1 cellular context compared by ENCODE assay signal in genomic region chr14:35121887-35122695, GRCh38.
TF ChIP-seq lines count a peak whose summit lies in the region.

Gene PPP2R3C (minus strand): TSS chr14:35121990. CDS start chr14:35121959, 31 bp downstream.
Gene PRORP (plus strand): TSS chr14:35122552. CDS start chr14:35123246, 694 bp downstream.

TF ChIP-seq in K562, 482 proteins besides CTCF, POLR2A, EP300 and RAD21 (continued from another document and continues in another):
- peak; percentile 98 for TF ChIP-seq MGA (IDR thresholded peaks at IDR 0.05)
- no peak for TF ChIP-seq LEF1 (IDR thresholded peaks at IDR 0.05)
- no peak for TF ChIP-seq MXI1 (IDR thresholded peaks at IDR 0.05; ENCODE audit: low read depth, low read length)
- no peak for TF ChIP-seq MAFG (tag; conservative IDR thresholded peaks at IDR 0.05)
- peak; percentile 98 for TF ChIP-seq RAD51 (IDR thresholded peaks at IDR 0.05; ENCODE audit: borderline replicate concordance, low read depth)
- TF ChIP-seq SIN3B (IDR thresholded peaks at IDR 0.05; ENCODE audit: low read depth), result no peak; the same call in 1 of the 2 replicates
- peak; percentile 94 for TF ChIP-seq USF2 (CRISPR knock-in tag; IDR thresholded peaks at IDR 0.05)
- no peak for TF ChIP-seq CGGBP1 (CRISPR knock-in tag; IDR thresholded peaks at IDR 0.05)
- TF ChIP-seq ZNF583 (CRISPR knock-in tag; IDR thresholded peaks at IDR 0.05), result no peak
- TF ChIP-seq HOMEZ (CRISPR knock-in tag; IDR thresholded peaks at IDR 0.05), result no peak
- TF ChIP-seq TBL1XR1 (IDR thresholded peaks at IDR 0.05; ENCODE audit: low read length in 2 of 2), result no peak
- TF ChIP-seq BCL6 (CRISPR knock-in tag; IDR thresholded peaks at IDR 0.05), result no peak
- TF ChIP-seq KHSRP (IDR thresholded peaks at IDR 0.05), result no peak
- TF ChIP-seq ZNF324 (CRISPR knock-in tag; IDR thresholded peaks at IDR 0.05), result no peak
- peak; percentile 94 for TF ChIP-seq HCFC1 (IDR thresholded peaks at IDR 0.05; ENCODE audit: low read depth, low read length)
- peak; percentile 93 for TF ChIP-seq NR2C1 (IDR thresholded peaks at IDR 0.05)
- TF ChIP-seq NR2C1 (tag; IDR thresholded peaks at IDR 0.05), result peak; percentile 89
- peak in 1 of 2 experiments; percentile 61; a peak in 1 of 4 replicates for TF ChIP-seq FOXA3 (CRISPR knock-in tag; conservative IDR thresholded peaks at IDR 0.05 in 1 of 2, IDR thresholded peaks at IDR 0.05 in 1 of 2)
- TF ChIP-seq ZNF507 (tag; conservative IDR thresholded peaks at IDR 0.05), result no peak
- peak; percentile 61; the same call in 1 of the 2 replicates for TF ChIP-seq PHF8 (IDR thresholded peaks at IDR 0.05; ENCODE audit: borderline replicate concordance, low read length)
- no peak for TF ChIP-seq HIVEP1 (CRISPR knock-in tag; IDR thresholded peaks at IDR 0.05)
- TF ChIP-seq SRSF1 (IDR thresholded peaks at IDR 0.05; ENCODE audit: low read depth, low read length), result no peak
- no peak for TF ChIP-seq ZNF274 (IDR thresholded peaks at IDR 0.05; ENCODE audit: borderline replicate concordance, low read depth, low read length)
- no peak for TF ChIP-seq GTF2A2 (tag; IDR thresholded peaks at IDR 0.05)
- no peak for TF ChIP-seq ZNF212 (CRISPR knock-in tag; IDR thresholded peaks at IDR 0.05)
- no peak for TF ChIP-seq HNRNPL (IDR thresholded peaks at IDR 0.05; ENCODE audit: low read depth, low read length)
- no peak for TF ChIP-seq ZNF140 (CRISPR knock-in tag; IDR thresholded peaks at IDR 0.05)
- TF ChIP-seq STAT5B (CRISPR knock-in tag; IDR thresholded peaks at IDR 0.05), result no peak
- no peak for TF ChIP-seq THRB (CRISPR knock-in tag; conservative IDR thresholded peaks at IDR 0.05)
- no peak for TF ChIP-seq ZNF444 (CRISPR knock-in tag; IDR thresholded peaks at IDR 0.05)
- no peak for TF ChIP-seq NR2F6 (CRISPR knock-in tag; IDR thresholded peaks at IDR 0.05)
- peak; percentile 77; the same call in 1 of the 2 replicates for TF ChIP-seq NKRF (IDR thresholded peaks at IDR 0.05; ENCODE audit: borderline replicate concordance)
- peak; percentile 82 for TF ChIP-seq POLR2G (IDR thresholded peaks at IDR 0.05; ENCODE audit: low read depth, low read length)
- no peak for TF ChIP-seq NCOA2 (IDR thresholded peaks at IDR 0.05; ENCODE audit: partially characterized antibody in 2 of 2)
- TF ChIP-seq JUN (IDR thresholded peaks at IDR 0.05; ENCODE audit: borderline replicate concordance, low read depth, low read length), result no peak
- TF ChIP-seq JUN (CRISPR knock-in tag; IDR thresholded peaks at IDR 0.05; ENCODE audit: borderline replicate concordance), result peak; percentile 59; the same call in 1 of the 2 replicates
- no peak for TF ChIP-seq SMARCC2 (IDR thresholded peaks at IDR 0.05; ENCODE audit: low read depth)
- TF ChIP-seq STAT5A (IDR thresholded peaks at IDR 0.05; ENCODE audit: borderline replicate concordance, low read length), result no peak
- no peak for TF ChIP-seq MECOM (CRISPR knock-in tag; IDR thresholded peaks at IDR 0.05)
- TF ChIP-seq ZNF644 (tag; IDR thresholded peaks at IDR 0.05; ENCODE audit: low read depth), result no peak
- no peak for TF ChIP-seq SMARCB1 (IDR thresholded peaks at IDR 0.05; ENCODE audit: insufficient read length, low read depth)
- peak; percentile 89 for TF ChIP-seq GABPB1 (CRISPR knock-in tag; IDR thresholded peaks at IDR 0.05)
- TF ChIP-seq ELK3 (CRISPR knock-in tag; IDR thresholded peaks at IDR 0.05), result no peak
- TF ChIP-seq FUS (optimal IDR thresholded peaks at IDR 0.05; ENCODE audit: low read depth, low read length), result no peak
- TF ChIP-seq SRSF3 (IDR thresholded peaks at IDR 0.05; ENCODE audit: insufficient read depth, low read length), result no peak
- TF ChIP-seq BACH1 (tag; IDR thresholded peaks at IDR 0.05), result no peak
- peak; percentile 95 for TF ChIP-seq MNT (conservative IDR thresholded peaks at IDR 0.05)
- no peak for TF ChIP-seq SREBF2 (CRISPR knock-in tag; IDR thresholded peaks at IDR 0.05)
- TF ChIP-seq ZNF174 (CRISPR knock-in tag; IDR thresholded peaks at IDR 0.05), result no peak
- no peak for TF ChIP-seq TGIF2 (CRISPR knock-in tag; IDR thresholded peaks at IDR 0.05)
- TF ChIP-seq MYBL2 (IDR thresholded peaks at IDR 0.05; ENCODE audit: low read depth), result no peak
- TF ChIP-seq MYBL2 (CRISPR knock-in tag; IDR thresholded peaks at IDR 0.05; ENCODE audit: borderline replicate concordance), result no peak
